Comparison of ENCODE assay signal across 12 cellular contexts in the genomic region with DNA sequence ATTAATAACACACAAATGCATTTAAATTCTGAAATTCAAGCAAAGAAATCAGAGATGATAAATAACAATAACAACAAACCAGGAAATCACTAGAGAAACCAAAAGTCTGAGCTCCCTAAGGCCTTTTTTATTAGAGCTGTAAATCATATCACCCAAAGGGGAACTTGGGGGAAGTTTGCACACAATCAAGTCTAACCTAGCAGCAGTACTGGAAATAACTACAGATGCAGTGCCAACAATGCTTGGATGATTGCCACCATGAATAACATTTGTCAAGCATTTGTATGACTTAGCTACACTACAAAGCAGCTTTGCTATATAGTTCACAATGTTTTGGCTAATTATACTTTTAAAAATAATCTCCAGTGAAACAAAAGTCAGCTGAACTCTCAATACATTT. TPM values are rescaled to one million over a fixed set of nuclear protein-coding genes. Genes with fewer than 3 reads are reported as not detected.
DNase-seq lines count a peak whose midpoint lies in the region; ATAC-seq and TF ChIP-seq lines count a peak whose summit lies in the region.
"Had no signal": no experiment of that assay in that cellular context is flagged by ENCODE, and none has a peak within 500 bp of the region (broad histone marks: within the 10 kb centered on the region; RNA-seq: fewer than 3 reads in every experiment).

No MANE protein-coding gene starts in this region.

- no peaks in the 10 kb centered on the region for H3K9me2 ChIP-seq in SK-N-SH

- H3K9me3 Mint-ChIP-seq in stimulated activated naive B cell treated with anti-CD40 and anti-IgM and Interleukin-4, amounts not matched to agents 10 μg/mL and 1 μg/mL and 100 μg/mL, for 72 hours: no peaks in the 10 kb centered on the region
- no peaks in the 10 kb centered on the region for H3K9me3 Mint-ChIP-seq in activated CD4-positive, alpha-beta T cell treated with anti-CD3 and anti-CD28 coated beads for 36 hours (ENCODE audit: low read depth)

- no peak overlapping the region for H3K4me3 ChIP-seq in SK-N-SH (ENCODE audit: low read depth in 2 of 2, low read length in 1 of 2)
- H3K4me3 ChIP-seq: A549, suprapubic skin had no signal

- H2AFZ ChIP-seq in SK-N-SH (ENCODE audit: low read depth): no peak overlapping the region
- H2AFZ ChIP-seq: parathyroid adenoma had no signal

- peaks cover 21 to 25% of the 10 kb centered on the region in 2 experiments for H3K4me1 ChIP-seq in SK-N-SH (ENCODE audit: control insufficient read depth in 1 of 2, insufficient read depth in 2 of 2, low read depth in 1 of 2, low read length in 1 of 2)

- H3K4me3 Mint-ChIP-seq in stimulated activated naive B cell treated with anti-CD40 and anti-IgM and Interleukin-4, amounts not matched to agents 10 μg/mL and 1 μg/mL and 100 μg/mL, for 72 hours: no peak overlapping the region
- H3K4me3 Mint-ChIP-seq in activated CD4-positive, alpha-beta T cell treated with anti-CD3 and anti-CD28 coated beads for 36 hours: no peak overlapping the region

- no peak for TF ChIP-seq EP300 in SK-N-SH (IDR thresholded peaks at IDR 0.05; ENCODE audit: borderline replicate concordance in 1 of 2, low read depth in 1 of 2, low read length in 1 of 2)

- ATAC-seq in stimulated activated naive B cell treated with anti-CD40 and anti-IgM and Interleukin-4, amounts not matched to agents 10 μg/mL and 1 μg/mL and 100 μg/mL, for 72 hours (replicated peaks): peak; percentile 24 to 32
- ATAC-seq in activated CD4-positive, alpha-beta T cell treated with anti-CD3 and anti-CD28 coated beads for 36 hours: no peak
- no peak for ATAC-seq in HG03354 (IDR thresholded peaks at IDR 0.05; ENCODE audit: poor library complexity, severe bottlenecking, unreplicated experiment)
- ATAC-seq: A549 had no signal

- H3K27ac Mint-ChIP-seq in stimulated activated naive B cell treated with anti-CD40 and anti-IgM and Interleukin-4, amounts not matched to agents 10 μg/mL and 1 μg/mL and 100 μg/mL, for 72 hours: peak overlapping the region; percentile 69
- no peak overlapping the region for H3K27ac Mint-ChIP-seq in activated CD4-positive, alpha-beta T cell treated with anti-CD3 and anti-CD28 coated beads for 36 hours

- H3K79me2 ChIP-seq in SK-N-SH (ENCODE audit: insufficient read depth): no peaks in the 10 kb centered on the region; the same call in 1 of the 2 replicates
- H3K79me2 ChIP-seq: parathyroid adenoma had no signal

- peak; percentile 20 for DNase-seq in NCI-H1105 treated with DMSO at 0.1 percent for 48 hours (lab: John Stamatoyannopoulos, UW)
- DNase-seq in NCI-H1105 (lab: John Stamatoyannopoulos, UW): no peak
- no peak for DNase-seq in SK-N-SH
- peak; percentile 72 for DNase-seq in globus pallidus (ENCODE audit: low spot score)
- DNase-seq in stimulated activated naive B cell treated with anti-CD40 and anti-IgM and Interleukin-4, amounts not matched to agents 10 μg/mL and 1 μg/mL and 100 μg/mL, for 72 hours: no peak
- no peak for DNase-seq in activated CD4-positive, alpha-beta T cell treated with anti-CD3 and anti-CD28 coated beads for 36 hours
- no peak for DNase-seq in DMS79 treated with DMSO at 0.1 percent for 48 hours (lab: John Stamatoyannopoulos, UW)
- DNase-seq: activated CD4-positive, alpha-beta T cell treated with anti-CD3 and anti-CD28 coated beads, Interleukin-2, amount 50 U/mL, for 4 hours had no signal

- H3K9ac ChIP-seq in SK-N-SH: no peak overlapping the region
- H3K9ac ChIP-seq: parathyroid adenoma had no signal

- peaks cover 9 to 17% of the 10 kb centered on the region in 2 donors for H3K36me3 Mint-ChIP-seq in stimulated activated naive B cell treated with anti-CD40 and anti-IgM and Interleukin-4, amounts not matched to agents 10 μg/mL and 1 μg/mL and 100 μg/mL, for 72 hours
- H3K36me3 Mint-ChIP-seq in activated CD4-positive, alpha-beta T cell treated with anti-CD3 and anti-CD28 coated beads for 36 hours (ENCODE audit: low read depth): peaks cover 19% of the 10 kb centered on the region

- CTCF ChIA-PET in SK-N-SH (lab: Yijun Ruan, JAX): interaction anchor here (0.6 to 7.3 kb wide), 10 partner anchors 9 to 1110 kb away, joined by 3 to 143 read pairs (median 7); no protein-coding TSS in a partner anchor
- CTCF ChIA-PET in activated CD4-positive, alpha-beta T cell treated with anti-CD3 and anti-CD28 coated beads for 36 hours (lab: Charles Lee): interaction anchor here (0.9 to 7.0 kb wide), 10 partner anchors 8 to 1110 kb away, joined by 3 to 59 read pairs (median 7); no protein-coding TSS in a partner anchor

- peaks cover 22 to 26% of the 10 kb centered on the region in 2 donors for H3K4me1 Mint-ChIP-seq in stimulated activated naive B cell treated with anti-CD40 and anti-IgM and Interleukin-4, amounts not matched to agents 10 μg/mL and 1 μg/mL and 100 μg/mL, for 72 hours
- H3K4me1 Mint-ChIP-seq in activated CD4-positive, alpha-beta T cell treated with anti-CD3 and anti-CD28 coated beads for 36 hours: peaks cover 25% of the 10 kb centered on the region

- no peaks in the 10 kb centered on the region for H3K9me3 ChIP-seq in SK-N-SH
- H3K9me3 ChIP-seq: A549, suprapubic skin had no signal

- peak overlapping the region; percentile 43; the same call in 1 of the 2 replicates for H3K4me2 ChIP-seq in SK-N-SH
- H3K4me2 ChIP-seq: A549 had no signal

- no peak for TF ChIP-seq RAD21 in SK-N-SH (IDR thresholded peaks at IDR 0.05; ENCODE audit: low read length)

- H3F3A ChIP-seq in SK-N-SH (replicated peaks; ENCODE audit: insufficient read depth): peaks cover 26% of the 10 kb centered on the region

- H3K36me3 ChIP-seq in SK-N-SH (replicated peaks in 1 of 2; ENCODE audit: control insufficient read depth in 1 of 2, insufficient read depth in 2 of 2, low read length in 1 of 2): peaks cover 14 to 41% of the 10 kb centered on the region in 2 experiments

- peaks cover 31% of the 10 kb centered on the region for H4K20me1 ChIP-seq in SK-N-SH (ENCODE audit: insufficient read depth)

- intact Hi-C loops in activated CD4-positive, alpha-beta T cell treated with anti-CD3 and anti-CD28 coated beads for 36 hours (cut with DNase I, micrococcal nuclease): loop anchor here (5.0 to 10.0 kb wide), 8 partner anchors 63 to 1108 kb away; a partner anchor contains a TSS

- POLR2A ChIA-PET in SK-N-SH (lab: Yijun Ruan, JAX): interaction anchor here (2.6 kb wide), 1 partner anchor 154 kb away, joined by 7 read pairs; no protein-coding TSS in a partner anchor
- POLR2A ChIA-PET in activated CD4-positive, alpha-beta T cell treated with anti-CD3 and anti-CD28 coated beads for 36 hours (lab: Charles Lee): interaction anchor here (0.6 kb wide), 1 partner anchor 251 kb away, joined by 3 read pairs; no protein-coding TSS in a partner anchor

- no peak for TF ChIP-seq CTCF in SK-N-SH (IDR thresholded peaks at IDR 0.05)

- H3K27me3 Mint-ChIP-seq in stimulated activated naive B cell treated with anti-CD40 and anti-IgM and Interleukin-4, amounts not matched to agents 10 μg/mL and 1 μg/mL and 100 μg/mL, for 72 hours: no peaks in the 10 kb centered on the region
- H3K27me3 Mint-ChIP-seq in activated CD4-positive, alpha-beta T cell treated with anti-CD3 and anti-CD28 coated beads for 36 hours: no peaks in the 10 kb centered on the region

- no peaks in the 10 kb centered on the region for H3K27me3 ChIP-seq in SK-N-SH (ENCODE audit: insufficient read depth)
- H3K27me3 ChIP-seq: suprapubic skin had no signal

- H3K27ac ChIP-seq in SK-N-SH (ENCODE audit: low read depth in 2 of 2, low read length in 1 of 2): peak overlapping the region; percentile 30 to 67
- H3K27ac ChIP-seq: A549, parathyroid adenoma, suprapubic skin had no signal

TF ChIP-seq in SK-N-SH, 30 proteins besides CTCF, POLR2A, EP300 and RAD21:
- TF ChIP-seq, protein P1, sequence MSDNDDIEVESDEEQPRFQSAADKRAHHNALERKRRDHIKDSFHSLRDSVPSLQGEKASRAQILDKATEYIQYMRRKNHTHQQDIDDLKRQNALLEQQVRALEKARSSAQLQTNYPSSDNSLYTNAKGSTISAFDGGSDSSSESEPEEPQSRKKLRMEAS (IDR thresholded peaks at IDR 0.05; ENCODE audit: low read depth): no peak
- TF ChIP-seq TCF12 (IDR thresholded peaks at IDR 0.05) (no peak; the same call in 1 of the 2 replicates), NFIC (IDR thresholded peaks at IDR 0.05; ENCODE audit: borderline replicate concordance) (peak; percentile 67), RXRA (IDR thresholded peaks at IDR 0.05; ENCODE audit: borderline replicate concordance, low read depth) (no peak)
- TF ChIP-seq, protein P2, sequence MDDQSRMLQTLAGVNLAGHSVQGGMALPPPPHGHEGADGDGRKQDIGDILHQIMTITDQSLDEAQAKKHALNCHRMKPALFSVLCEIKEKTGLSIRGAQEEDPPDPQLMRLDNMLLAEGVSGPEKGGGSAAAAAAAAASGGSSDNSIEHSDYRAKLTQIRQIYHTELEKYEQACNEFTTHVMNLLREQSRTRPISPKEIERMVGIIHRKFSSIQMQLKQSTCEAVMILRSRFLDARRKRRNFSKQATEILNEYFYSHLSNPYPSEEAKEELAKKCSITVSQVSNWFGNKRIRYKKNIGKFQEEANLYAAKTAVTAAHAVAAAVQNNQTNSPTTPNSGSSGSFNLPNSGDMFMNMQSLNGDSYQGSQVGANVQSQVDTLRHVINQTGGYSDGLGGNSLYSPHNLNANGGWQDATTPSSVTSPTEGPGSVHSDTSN (IDR thresholded peaks at IDR 0.05): 0 out of 2 replicates have a peak, but pooled peaks have one; percentile 17
TF ChIP-seq in SK-N-SH: peak in this region for 2.

RNA-seq across cellular contexts. Expression of a gene that starts 27.8 kb away (rescaled TPM):
- polyA plus RNA-seq in SK-N-SH (2012; rRNA removed): 10.5 and 11.7 TPM in 2 replicates
- polyA plus RNA-seq in SK-N-SH (2012; cell fraction: cytosol; rRNA removed): 14.8 and 16.1 TPM in 2 replicates
- polyA plus RNA-seq in SK-N-SH (2012; cell fraction: nucleus; rRNA removed): 8.3 and 14.7 TPM in 2 replicates
- 10 to 100 TPM; 26.4 to 31.3 TPM for total RNA-seq in activated CD4-positive, alpha-beta T cell treated with anti-CD3 and anti-CD28 coated beads for 36 hours

Comparison
In these comparisons a context has a peak if more than half of its experiments do, and no peak if none do; other contexts are left out.
1. DNase-seq: peak in NCI-H1105 treated with DMSO at 0.1 percent for 48 hours (single experiment) and globus pallidus (single experiment); none in NCI-H1105 (single experiment), SK-N-SH (single experiment), stimulated activated naive B cell treated with anti-CD40 and anti-IgM and Interleukin-4, amounts not matched to agents 10 μg/mL and 1 μg/mL and 100 μg/mL, for 72 hours (single experiment), activated CD4-positive, alpha-beta T cell treated with anti-CD3 and anti-CD28 coated beads for 36 hours (single experiment) and DMS79 treated with DMSO at 0.1 percent for 48 hours (single experiment).
2. ATAC-seq: peak in stimulated activated naive B cell treated with anti-CD40 and anti-IgM and Interleukin-4, amounts not matched to agents 10 μg/mL and 1 μg/mL and 100 μg/mL, for 72 hours (2 of 2); none in activated CD4-positive, alpha-beta T cell treated with anti-CD3 and anti-CD28 coated beads for 36 hours (single experiment) and HG03354 (single experiment).